In the genomic region with DNA sequence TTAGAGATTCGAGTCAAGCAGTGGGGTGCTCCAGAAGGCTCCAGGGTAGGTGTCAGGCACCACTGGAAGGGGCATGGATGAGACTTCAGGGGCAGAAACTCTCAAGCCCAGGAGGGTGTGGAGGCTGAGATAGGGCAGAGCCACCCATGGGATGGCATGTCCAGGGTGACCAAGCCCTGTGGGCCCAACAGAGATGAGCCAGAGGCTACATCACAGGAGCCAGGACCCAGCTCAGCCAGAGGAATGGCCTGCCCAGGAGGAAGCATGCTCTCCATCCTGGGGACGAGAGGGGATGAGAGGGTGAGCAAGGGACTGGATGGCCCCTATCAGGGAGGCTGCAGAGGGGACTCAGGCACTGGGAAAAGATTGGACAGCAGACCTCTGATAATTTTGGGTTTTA, we compare ENCODE assay signal across 24 cellular contexts. TPM values are rescaled to one million over a fixed set of nuclear protein-coding genes. Genes with fewer than 3 reads are reported as not detected.
"Had no signal": no experiment of that assay in that cellular context is flagged by ENCODE, and none has a peak within 500 bp of the region (broad histone marks: within the 10 kb centered on the region; RNA-seq: fewer than 3 reads in every experiment).

No MANE protein-coding gene starts in this region.

- DNase-seq: activated B cell treated with CpG ODN at 0.5 μM for 24 hours; activated CD4-positive, alpha-beta T cell treated with anti-CD3 and anti-CD28 coated beads for 1 hour; activated CD4-positive, alpha-beta T cell treated with anti-CD3 and anti-CD28 coated beads, Interleukin-2, amount 10 ng/mL, durations not matched to agents 24 days and 14 days; activated CD4-positive, alpha-beta T cell treated with anti-CD3 and anti-CD28 coated beads, Interleukin-2, amount 50 U/mL, for 48 hours; activated CD8-positive, alpha-beta memory T cell treated with anti-CD3 and anti-CD28 coated beads, Interleukin-2, amount 10 ng/mL, durations not matched to agents 7 days and 5 days; activated effector memory CD4-positive, alpha-beta T cell treated with Interleukin-2 at 50 U/mL for 16 hours; activated naive CD4-positive, alpha-beta T cell; activated T-cell treated with anti-CD3 and anti-CD28 coated beads, Interleukin-2, amount 50 U/mL, for 24 hours; aorta; IMR-90; Kasumi-1; KBM-7; NCI-H1105 treated with DMSO at 0.1 percent for 48 hours; NCI-H1436 treated with DMSO at 0.1 percent for 48 hours; NCI-H187; NCI-H2081; NCI-H510A treated with DMSO at 0.1 percent for 48 hours; NCI-H69; NK-92 treated with Interleukin-12 subunit alpha and Interleukin-12 subunit beta, amount 100 ng/mL, for 24 hours; T-cell; T-helper 2 cell; T1000 had no signal

- ATAC-seq: activated CD8-positive, alpha-beta memory T cell treated with anti-CD3 and anti-CD28 coated beads, Interleukin-2, amount 10 ng/mL, durations not matched to agents 7 days and 5 days; T-cell had no signal

- H3K4me3 ChIP-seq: SK-N-MC had no signal

- H3K27ac ChIP-seq: SK-N-MC had no signal

RNA-seq across cellular contexts. Expression of a gene that starts 42.8 kb away (rescaled TPM):
- total RNA-seq: activated CD4-positive, alpha-beta T cell treated with anti-CD3 and anti-CD28 coated beads, Interleukin-2, amount 10 ng/mL, durations not matched to agents 24 days and 14 days; activated CD8-positive, alpha-beta memory T cell treated with anti-CD3 and anti-CD28 coated beads, Interleukin-2, amount 10 ng/mL, durations not matched to agents 7 days and 5 days; activated T-helper 1 cell treated with anti-CD3 and anti-CD28 coated beads, Interleukin-12 subunit alpha, Interleukin-12 subunit beta, Interleukin-2, Interleukin-4 antibody, amounts not matched to agents 30 ng/mL and 10 ng/mL and 1 ng/mL, durations not matched to agents 14 hours and 24 hours and 36 hours; IMR-90 had no signal
- polyA plus RNA-seq: IMR-90 had no signal

RNA-seq across cellular contexts. Expression of a gene that starts 46.9 kb away (rescaled TPM):
- total RNA-seq: activated B cell treated with CpG ODN at 0.5 μM for 24 hours, IMR-90 had no signal
- polyA plus RNA-seq: aorta, IMR-90 had no signal
